18 cellular contexts compared by ENCODE assay signal in genomic region chr22:25542720-25543402, GRCh38.
"Had no signal": no experiment of that assay in that cellular context is flagged by ENCODE, and none has a peak within 500 bp of the region (broad histone marks: within the 10 kb centered on the region; RNA-seq: fewer than 3 reads in every experiment).

No MANE protein-coding gene starts in this region.

- H3K27ac ChIP-seq: adrenal gland, breast epithelium, esophagus squamous epithelium, hepatocyte, testis, upper lobe of left lung had no signal

- H3K4me3 ChIP-seq: adrenal gland, breast epithelium, esophagus squamous epithelium, hepatocyte, lung, testis, upper lobe of left lung had no signal

- H3K36me3 ChIP-seq: adrenal gland, breast epithelium, esophagus squamous epithelium, upper lobe of left lung had no signal

- H3K27ac Mint-ChIP-seq: activated B cell treated with CpG ODN at 0.5 μM for 24 hours; activated CD8-positive, alpha-beta T cell treated with anti-CD3 and anti-CD28 coated beads, Interleukin-2, amount 10 ng/mL, durations not matched to agents 7 days and 5 days; activated naive CD4-positive, alpha-beta T cell treated with anti-CD3 and anti-CD28 coated beads for 36 hours; activated T-cell treated with anti-CD3 and anti-CD28 coated beads, Interleukin-2, amount 50 U/mL, for 24 hours; T-helper 2 cell treated with Interferon-gamma antibody and Interleukin-4, amounts not matched to agents 5 μg/mL and 100 μg/mL, for 36 hours had no signal

- H3K9me3 ChIP-seq: adrenal gland, breast epithelium, esophagus squamous epithelium, testis, upper lobe of left lung had no signal

- H3K27me3 Mint-ChIP-seq: activated B cell treated with CpG ODN at 0.5 μM for 24 hours had no signal

- H3K4me1 ChIP-seq: adrenal gland, breast epithelium, esophagus squamous epithelium, testis had no signal

- H3K4me3 Mint-ChIP-seq: activated B cell treated with CpG ODN at 0.5 μM for 24 hours; activated CD8-positive, alpha-beta T cell treated with anti-CD3 and anti-CD28 coated beads, Interleukin-2, amount 10 ng/mL, durations not matched to agents 7 days and 5 days; activated naive CD4-positive, alpha-beta T cell treated with anti-CD3 and anti-CD28 coated beads for 36 hours; activated T-cell treated with anti-CD3 and anti-CD28 coated beads, Interleukin-2, amount 50 U/mL, for 24 hours; nephron; T-helper 2 cell treated with Interferon-gamma antibody and Interleukin-4, amounts not matched to agents 5 μg/mL and 100 μg/mL, for 36 hours had no signal

- H3K9me3 Mint-ChIP-seq: activated naive CD4-positive, alpha-beta T cell treated with anti-CD3 and anti-CD28 coated beads for 36 hours; activated T-cell treated with anti-CD3 and anti-CD28 coated beads, Interleukin-2, amount 50 U/mL, for 24 hours; nephron; T-helper 2 cell treated with Interferon-gamma antibody and Interleukin-4, amounts not matched to agents 5 μg/mL and 100 μg/mL, for 36 hours had no signal

- DNase-seq: activated B cell treated with CpG ODN at 0.5 μM for 24 hours; activated CD4-positive, alpha-beta T cell treated with anti-CD3 and anti-CD28 coated beads for 4 hours; activated CD8-positive, alpha-beta T cell treated with anti-CD3 and anti-CD28 coated beads, Interleukin-2, amount 10 ng/mL, durations not matched to agents 7 days and 5 days; activated naive CD4-positive, alpha-beta T cell treated with anti-CD3 and anti-CD28 coated beads for 36 hours; activated T-cell treated with anti-CD3 and anti-CD28 coated beads, Interleukin-2, amount 50 U/mL, for 24 hours; effector memory CD4-positive, alpha-beta T cell; esophagus squamous epithelium; occipital lobe; stimulated activated CD4-positive, alpha-beta T cell treated with anti-CD3 and anti-CD28 coated beads, Interleukin-15, amount 100 ng/mL, for 24 hours; stimulated activated CD4-positive, alpha-beta T cell treated with anti-CD3 and anti-CD28 coated beads, Interleukin-2, amount 100 ng/mL, for 48 hours; testis; upper lobe of left lung had no signal

- H3K27me3 ChIP-seq: adrenal gland, breast epithelium, esophagus squamous epithelium, hepatocyte, testis, upper lobe of left lung had no signal

- ATAC-seq: activated CD8-positive, alpha-beta T cell treated with anti-CD3 and anti-CD28 coated beads, Interleukin-2, amount 10 ng/mL, durations not matched to agents 7 days and 5 days had no signal
